ENCODE assay signal across 10 cellular contexts in genomic region chr3:4508048-4508981, GRCh38. TPM values are rescaled to one million over a fixed set of nuclear protein-coding genes. Genes with fewer than 3 reads are reported as not detected.
DNase-seq lines count a peak whose midpoint lies in the region; ATAC-seq and TF ChIP-seq lines count a peak whose summit lies in the region.
"Had no signal": no experiment of that assay in that cellular context is flagged by ENCODE, and none has a peak within 500 bp of the region (broad histone marks: within the 10 kb centered on the region; RNA-seq: fewer than 3 reads in every experiment).

No MANE protein-coding gene starts in this region.

- POLR2A ChIA-PET in HEK293 (lab: Yijun Ruan, JAX), result interaction anchor here (1.1 to 1.9 kb wide), 2 partner anchors 14 to 15 kb away, joined by 3 to 6 read pairs; partner anchors contain the start of gene ITPR1

- intact Hi-C loops in spleen (cut with DNase I; ENCODE audit: low total_unique reads) (no loop called here), heart right ventricle (cut with DNase I) (loop anchor here in 1 of 10 donors (10.0 kb wide), 1 partner anchor 76 kb away; no protein-coding TSS in a partner anchor)

- H3K4me3 ChIP-seq in HEK293 (ENCODE audit: low read depth, low read length), result no peak overlapping the region
- peak overlapping the region in 1 of 8 donors; percentile 6 for H3K4me3 ChIP-seq in spleen
- no peak overlapping the region for H3K4me3 ChIP-seq in heart right ventricle
- H3K4me3 ChIP-seq: cardiac muscle cell had no signal

- H3K27me3 ChIP-seq in spleen (replicated peaks in 1 of 7) (no peaks in the 10 kb centered on the region), heart right ventricle (no peaks in the 10 kb centered on the region)
- H3K27me3 ChIP-seq: cardiac muscle cell had no signal

- H3K36me3 ChIP-seq in HEK293 (ENCODE audit: control insufficient read depth in 2 of 2, insufficient read depth in 1 of 2, low read length in 2 of 2) (no peaks in the 10 kb centered on the region), spleen (peaks cover 0 to 25% (median 0%) of the 10 kb centered on the region in 6 donors), heart right ventricle (peaks cover 0 to 4% (median 0%) of the 10 kb centered on the region in 9 donors)
- H3K36me3 ChIP-seq: cardiac muscle cell had no signal

- DNase-seq in spleen, result no peak
- DNase-seq in anterior cingulate cortex (lab: John Stamatoyannopoulos, UW), result no peak
- no peak for DNase-seq in activated CD8-positive, alpha-beta memory T cell treated with anti-CD3 and anti-CD28 coated beads for 24 hours
- DNase-seq in D341Med (ENCODE audit: low spot score), result no peak
- DNase-seq in heart right ventricle, result no peak
- DNase-seq: activated CD4-positive, alpha-beta T cell treated with anti-CD3 and anti-CD28 coated beads for 1 hour had no signal

- TF ChIP-seq CTCF in HEK293 (tag by site-specific recombination; IDR thresholded peaks at IDR 0.05), result no peak
- no peak for TF ChIP-seq CTCF in spleen (IDR thresholded peaks at IDR 0.05 in 8 of 11, conservative IDR thresholded peaks at IDR 0.05 in 3 of 11)
- no peak for TF ChIP-seq CTCF in heart right ventricle (IDR thresholded peaks at IDR 0.05)

- H3K27ac ChIP-seq in HEK293 (ENCODE audit: extremely low read depth, low read depth, low read length) (no peak overlapping the region), spleen (peak overlapping the region in 5 of 8 donors; percentile 6 to 88 (median 65)), heart right ventricle (no peak overlapping the region)
- H3K27ac ChIP-seq: cardiac muscle cell had no signal

- H3K9me3 ChIP-seq in HEK293 (ENCODE audit: control insufficient read depth, insufficient read depth, low read depth, low read length) (no peaks in the 10 kb centered on the region), spleen (no peaks in the 10 kb centered on the region), heart right ventricle (no peaks in the 10 kb centered on the region)

- H3K4me1 ChIP-seq in HEK293 (ENCODE audit: control insufficient read depth, insufficient read depth, low read length) (peaks cover 12% of the 10 kb centered on the region), spleen (peaks cover 38 to 95% (median 56%) of the 10 kb centered on the region in 6 donors), heart right ventricle (peaks cover 5 to 63% (median 36%) of the 10 kb centered on the region in 9 donors)

- no peak for TF ChIP-seq POLR2A in spleen (IDR thresholded peaks at IDR 0.05)

- WGBS in spleen, 5 donors, result 57 to 63% (median 62%) methylated on average over 8 of the region's 8 CpGs
- WGBS in heart right ventricle, 2 donors, result 87% methylated on average over 8 of the region's 8 CpGs

- CTCF ChIA-PET in HEK293 (lab: Yijun Ruan, JAX), result interaction anchor here (0.8 kb wide), 1 partner anchor 125 kb away, joined by 6 read pairs; no protein-coding TSS in a partner anchor

- peak; percentile 83 for ATAC-seq in GM18909 (IDR thresholded peaks at IDR 0.05; ENCODE audit: poor library complexity, unreplicated experiment)
- ATAC-seq in HG03558 (IDR thresholded peaks at IDR 0.05; ENCODE audit: extremely low read depth, unreplicated experiment), result peak; percentile 51
- no peak for ATAC-seq in heart right ventricle

TF ChIP-seq in HEK293, 187 proteins besides CTCF, POLR2A, EP300 and RAD21:
- no peak for TF ChIP-seq ZBTB17 (tag by site-specific recombination; IDR thresholded peaks at IDR 0.05)
- TF ChIP-seq EGR2 (tag by site-specific recombination; IDR thresholded peaks at IDR 0.05; ENCODE audit: low read depth), result peak; percentile 55
- TF ChIP-seq ZFHX2 (tag by site-specific recombination; conservative IDR thresholded peaks at IDR 0.05), result peak; percentile 73
- TF ChIP-seq, protein P1, sequence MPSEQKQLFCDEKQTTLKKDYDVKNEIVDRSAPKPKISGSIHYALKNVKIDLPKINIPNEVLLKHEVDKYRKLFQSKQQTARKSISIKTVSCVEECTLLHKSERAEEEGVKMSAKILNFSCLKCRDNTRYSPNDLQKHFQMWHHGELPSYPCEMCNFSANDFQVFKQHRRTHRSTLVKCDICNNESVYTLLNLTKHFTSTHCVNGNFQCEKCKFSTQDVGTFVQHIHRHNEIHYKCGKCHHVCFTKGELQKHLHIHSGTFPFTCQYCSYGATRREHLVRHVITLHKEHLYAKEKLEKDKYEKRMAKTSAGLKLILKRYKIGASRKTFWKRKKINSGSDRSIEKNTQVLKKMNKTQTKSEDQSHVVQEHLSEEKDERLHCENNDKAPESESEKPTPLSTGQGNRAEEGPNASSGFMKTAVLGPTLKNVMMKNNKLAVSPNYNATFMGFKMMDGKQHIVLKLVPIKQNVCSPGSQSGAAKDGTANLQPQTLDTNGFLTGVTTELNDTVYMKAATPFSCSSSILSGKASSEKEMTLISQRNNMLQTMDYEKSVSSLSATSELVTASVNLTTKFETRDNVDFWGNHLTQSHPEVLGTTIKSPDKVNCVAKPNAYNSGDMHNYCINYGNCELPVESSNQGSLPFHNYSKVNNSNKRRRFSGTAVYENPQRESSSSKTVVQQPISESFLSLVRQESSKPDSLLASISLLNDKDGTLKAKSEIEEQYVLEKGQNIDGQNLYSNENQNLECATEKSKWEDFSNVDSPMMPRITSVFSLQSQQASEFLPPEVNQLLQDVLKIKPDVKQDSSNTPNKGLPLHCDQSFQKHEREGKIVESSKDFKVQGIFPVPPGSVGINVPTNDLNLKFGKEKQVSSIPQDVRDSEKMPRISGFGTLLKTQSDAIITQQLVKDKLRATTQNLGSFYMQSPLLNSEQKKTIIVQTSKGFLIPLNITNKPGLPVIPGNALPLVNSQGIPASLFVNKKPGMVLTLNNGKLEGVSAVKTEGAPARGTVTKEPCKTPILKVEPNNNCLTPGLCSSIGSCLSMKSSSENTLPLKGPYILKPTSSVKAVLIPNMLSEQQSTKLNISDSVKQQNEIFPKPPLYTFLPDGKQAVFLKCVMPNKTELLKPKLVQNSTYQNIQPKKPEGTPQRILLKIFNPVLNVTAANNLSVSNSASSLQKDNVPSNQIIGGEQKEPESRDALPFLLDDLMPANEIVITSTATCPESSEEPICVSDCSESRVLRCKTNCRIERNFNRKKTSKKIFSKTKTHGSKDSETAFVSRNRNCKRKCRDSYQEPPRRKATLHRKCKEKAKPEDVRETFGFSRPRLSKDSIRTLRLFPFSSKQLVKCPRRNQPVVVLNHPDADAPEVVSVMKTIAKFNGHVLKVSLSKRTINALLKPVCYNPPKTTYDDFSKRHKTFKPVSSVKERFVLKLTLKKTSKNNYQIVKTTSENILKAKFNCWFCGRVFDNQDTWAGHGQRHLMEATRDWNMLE (tag by site-specific recombination; conservative IDR thresholded peaks at IDR 0.05; ENCODE audit: low read depth), result no peak
- TF ChIP-seq ZEB2 (tag by site-specific recombination; IDR thresholded peaks at IDR 0.05), result no peak
- TF ChIP-seq ZNF747 (tag by site-specific recombination; IDR thresholded peaks at IDR 0.05), result no peak
- TF ChIP-seq ZNF324 (tag by site-specific recombination; IDR thresholded peaks at IDR 0.05), result no peak
- TF ChIP-seq GLI2 (tag by site-specific recombination; IDR thresholded peaks at IDR 0.05; ENCODE audit: borderline replicate concordance, low read depth), result no peak
- TF ChIP-seq, protein P2, sequence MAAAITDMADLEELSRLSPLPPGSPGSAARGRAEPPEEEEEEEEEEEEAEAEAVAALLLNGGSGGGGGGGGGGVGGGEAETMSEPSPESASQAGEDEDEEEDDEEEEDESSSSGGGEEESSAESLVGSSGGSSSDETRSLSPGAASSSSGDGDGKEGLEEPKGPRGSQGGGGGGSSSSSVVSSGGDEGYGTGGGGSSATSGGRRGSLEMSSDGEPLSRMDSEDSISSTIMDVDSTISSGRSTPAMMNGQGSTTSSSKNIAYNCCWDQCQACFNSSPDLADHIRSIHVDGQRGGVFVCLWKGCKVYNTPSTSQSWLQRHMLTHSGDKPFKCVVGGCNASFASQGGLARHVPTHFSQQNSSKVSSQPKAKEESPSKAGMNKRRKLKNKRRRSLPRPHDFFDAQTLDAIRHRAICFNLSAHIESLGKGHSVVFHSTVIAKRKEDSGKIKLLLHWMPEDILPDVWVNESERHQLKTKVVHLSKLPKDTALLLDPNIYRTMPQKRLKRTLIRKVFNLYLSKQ (tag by site-specific recombination; IDR thresholded peaks at IDR 0.05; ENCODE audit: borderline replicate concordance), result no peak
- TF ChIP-seq, protein P3, sequence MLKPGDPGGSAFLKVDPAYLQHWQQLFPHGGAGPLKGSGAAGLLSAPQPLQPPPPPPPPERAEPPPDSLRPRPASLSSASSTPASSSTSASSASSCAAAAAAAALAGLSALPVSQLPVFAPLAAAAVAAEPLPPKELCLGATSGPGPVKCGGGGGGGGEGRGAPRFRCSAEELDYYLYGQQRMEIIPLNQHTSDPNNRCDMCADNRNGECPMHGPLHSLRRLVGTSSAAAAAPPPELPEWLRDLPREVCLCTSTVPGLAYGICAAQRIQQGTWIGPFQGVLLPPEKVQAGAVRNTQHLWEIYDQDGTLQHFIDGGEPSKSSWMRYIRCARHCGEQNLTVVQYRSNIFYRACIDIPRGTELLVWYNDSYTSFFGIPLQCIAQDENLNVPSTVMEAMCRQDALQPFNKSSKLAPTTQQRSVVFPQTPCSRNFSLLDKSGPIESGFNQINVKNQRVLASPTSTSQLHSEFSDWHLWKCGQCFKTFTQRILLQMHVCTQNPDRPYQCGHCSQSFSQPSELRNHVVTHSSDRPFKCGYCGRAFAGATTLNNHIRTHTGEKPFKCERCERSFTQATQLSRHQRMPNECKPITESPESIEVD (tag by site-specific recombination; IDR thresholded peaks at IDR 0.05), result 0 out of 2 replicates have a peak, but pooled peaks have one; percentile 14

RNA-seq across cellular contexts. Expression of gene ITPR1, which starts 15.2 kb away (rescaled TPM):
- total RNA-seq in spleen (100 to 1,000 TPM; 109 to 194 (median 131) TPM), heart right ventricle (10 to 100 TPM; 15.0 to 40.3 (median 19.1) TPM)
- polyA plus RNA-seq in spleen (10 to 100 TPM; 17.5 to 20.0 (median 19.7) TPM), heart right ventricle (10 to 100 TPM in 1 of 2 donors, 1 to 10 TPM in 1; 9.7 to 12.9 TPM)

RNA-seq across cellular contexts. Expression of gene SUMF1, which starts 41.2 kb away (rescaled TPM):
- total RNA-seq in spleen, result 10 to 100 TPM; 23.6 to 53.0 (median 38.8) TPM
- 10 to 100 TPM in 2 of 3 donors, 1 to 10 TPM in 1; 6.3 to 13.1 (median 12.1) TPM for polyA plus RNA-seq in spleen
- total RNA-seq in heart right ventricle, result 10 to 100 TPM in 4 of 10 donors, 1 to 10 TPM in 6; 6.9 to 15.1 (median 8.9) TPM
- 1 to 10 TPM; 3.7 to 9.5 TPM for polyA plus RNA-seq in heart right ventricle

Comparison
In these comparisons a context has a peak if more than half of its experiments do, and no peak if none do; other contexts are left out.
1. ATAC-seq: peak in GM18909 (single experiment) and HG03558 (single experiment); none in heart right ventricle (0 of 8).
2. H3K27ac ChIP-seq: peak in spleen (5 of 8); none in HEK293 (single experiment) and heart right ventricle (0 of 10).